Comparison of ENCODE assay signal across 36 cellular contexts in genomic region chr6:83006270-83006905, GRCh38.
"Had no signal": no experiment of that assay in that cellular context is flagged by ENCODE, and none has a peak within 500 bp of the region (broad histone marks: within the 10 kb centered on the region; RNA-seq: fewer than 3 reads in every experiment).

No MANE protein-coding gene starts in this region.

- H3K27ac Mint-ChIP-seq: activated CD4-positive, alpha-beta memory T cell treated with anti-CD3 and anti-CD28 coated beads, Interleukin-2, amount 10 ng/mL, durations not matched to agents 7 days and 5 days; activated CD8-positive, alpha-beta memory T cell treated with anti-CD3 and anti-CD28 coated beads, Interleukin-2, amount 10 ng/mL, durations not matched to agents 7 days and 5 days; activated naive CD8-positive, alpha-beta T cell treated with anti-CD3 and anti-CD28 coated beads for 36 hours had no signal

- H3K27ac ChIP-seq: ascending aorta, cardiac muscle cell, PC-9, WERI-Rb-1 had no signal

- H3K4me3 Mint-ChIP-seq: activated CD4-positive, alpha-beta memory T cell treated with anti-CD3 and anti-CD28 coated beads, Interleukin-2, amount 10 ng/mL, durations not matched to agents 7 days and 5 days; activated CD8-positive, alpha-beta memory T cell treated with anti-CD3 and anti-CD28 coated beads, Interleukin-2, amount 10 ng/mL, durations not matched to agents 7 days and 5 days; activated naive CD8-positive, alpha-beta T cell treated with anti-CD3 and anti-CD28 coated beads for 36 hours; central memory CD8-positive, alpha-beta T cell had no signal

- H2AFZ ChIP-seq: PC-9 had no signal

- H3K4me1 ChIP-seq: ascending aorta had no signal

- DNase-seq: activated CD4-positive, alpha-beta memory T cell treated with anti-CD3 and anti-CD28 coated beads, Interleukin-2, amount 10 ng/mL, durations not matched to agents 7 days and 5 days; activated CD4-positive, alpha-beta T cell treated with anti-CD3 and anti-CD28 coated beads for 1 hour; activated CD4-positive, alpha-beta T cell treated with anti-CD3 and anti-CD28 coated beads for 48 hours; activated CD4-positive, CD25-positive, alpha-beta regulatory T cell; activated CD8-positive, alpha-beta memory T cell treated with anti-CD3 and anti-CD28 coated beads for 24 hours; activated CD8-positive, alpha-beta memory T cell treated with anti-CD3 and anti-CD28 coated beads, Interleukin-2, amount 10 ng/mL, durations not matched to agents 7 days and 5 days; activated CD8-positive, alpha-beta memory T cell treated with anti-CD3 and anti-CD28 coated beads, Interleukin-2, amount 50 U/mL, for 48 hours; activated effector memory CD4-positive, alpha-beta T cell treated with anti-CD3 and anti-CD28 coated beads, Interleukin-2, amount 50 U/mL, for 16 hours; activated naive CD4-positive, alpha-beta T cell; activated naive CD4-positive, alpha-beta T cell treated with anti-CD3 and anti-CD28 coated beads, Interleukin-2, amount 50 U/mL, for 16 hours; activated naive CD8-positive, alpha-beta T cell treated with anti-CD3 and anti-CD28 coated beads for 36 hours; activated T-cell treated with anti-CD3 and anti-CD28 coated beads, Interleukin-2, amount 50 U/mL, for 48 hours; amygdala; Kasumi-1; KG1; MG63; NCI-H1092; NCI-H1436 treated with DMSO at 0.1 percent for 48 hours; NCI-H1694 treated with DMSO at 0.1 percent for 48 hours; NCI-H2029; NCI-H2107; NCI-H2171; NCI-H510A; NCI-H526; NCI-H748 treated with DMSO at 0.1 percent for 48 hours; NK-92 treated with Interleukin-12 subunit alpha and Interleukin-12 subunit beta, amount 100 ng/mL, for 24 hours; PC-9; Right ventricle myocardium superior; SW 1271; T-helper 1 cell; T-helper 2 cell; T-helper 9 cell; WERI-Rb-1 had no signal

- H3K4me1 Mint-ChIP-seq: activated CD8-positive, alpha-beta memory T cell treated with anti-CD3 and anti-CD28 coated beads, Interleukin-2, amount 10 ng/mL, durations not matched to agents 7 days and 5 days had no signal

- H3K4me2 ChIP-seq: PC-9 had no signal

- H3K27me3 ChIP-seq: ascending aorta, cardiac muscle cell, MG63 had no signal

- H3K27me3 Mint-ChIP-seq: activated CD4-positive, alpha-beta memory T cell treated with anti-CD3 and anti-CD28 coated beads, Interleukin-2, amount 10 ng/mL, durations not matched to agents 7 days and 5 days; activated CD8-positive, alpha-beta memory T cell treated with anti-CD3 and anti-CD28 coated beads, Interleukin-2, amount 10 ng/mL, durations not matched to agents 7 days and 5 days; activated naive CD8-positive, alpha-beta T cell treated with anti-CD3 and anti-CD28 coated beads for 36 hours; central memory CD8-positive, alpha-beta T cell had no signal

- H3K36me3 ChIP-seq: ascending aorta, MG63, WERI-Rb-1 had no signal

- H3K9me3 ChIP-seq: ascending aorta, MG63 had no signal

- ATAC-seq: activated CD8-positive, alpha-beta memory T cell treated with anti-CD3 and anti-CD28 coated beads, Interleukin-2, amount 10 ng/mL, durations not matched to agents 7 days and 5 days had no signal

- H3K9me3 Mint-ChIP-seq: activated CD4-positive, alpha-beta memory T cell treated with anti-CD3 and anti-CD28 coated beads, Interleukin-2, amount 10 ng/mL, durations not matched to agents 7 days and 5 days; central memory CD8-positive, alpha-beta T cell had no signal

- H3K4me3 ChIP-seq: ascending aorta, cardiac muscle cell, MG63, PC-9 had no signal
